2 cellular contexts compared by ENCODE assay signal in the genomic region with DNA sequence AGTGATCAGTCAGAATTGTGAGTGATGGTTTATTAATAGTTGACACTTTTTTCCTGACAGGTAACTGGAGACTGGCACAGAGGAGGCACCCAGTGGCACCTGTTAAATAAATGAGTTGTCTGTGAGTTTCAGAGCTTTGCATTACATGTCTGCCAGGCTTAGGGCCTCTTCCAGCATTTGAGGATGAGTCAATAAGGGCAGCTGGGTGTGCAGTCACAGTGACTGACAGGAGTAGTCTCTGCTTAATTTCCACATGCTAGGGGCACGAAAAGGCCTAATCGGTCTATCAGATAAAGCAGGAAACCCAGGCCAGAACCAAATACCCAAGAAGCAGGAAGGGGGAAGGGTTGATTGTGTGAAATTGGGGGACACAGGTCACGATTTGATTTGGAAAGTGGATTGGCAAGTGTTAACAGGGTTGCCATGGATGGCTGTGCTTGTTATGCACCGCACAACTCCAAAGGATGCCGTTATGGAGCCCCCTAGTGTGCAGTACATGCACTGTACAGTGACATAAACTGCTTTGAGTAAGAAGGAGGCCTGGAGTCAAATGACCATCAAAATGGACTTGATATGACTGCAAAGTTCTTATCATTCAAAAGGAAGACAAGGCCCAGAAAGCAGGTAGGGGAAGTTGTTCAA.
TF ChIP-seq lines count a peak whose summit lies in the region.

No MANE protein-coding gene starts in this region.

TF ChIP-seq in HEK293, 187 proteins besides CTCF, POLR2A, EP300 and RAD21 (continued from another document):
- TF ChIP-seq, protein P1, sequence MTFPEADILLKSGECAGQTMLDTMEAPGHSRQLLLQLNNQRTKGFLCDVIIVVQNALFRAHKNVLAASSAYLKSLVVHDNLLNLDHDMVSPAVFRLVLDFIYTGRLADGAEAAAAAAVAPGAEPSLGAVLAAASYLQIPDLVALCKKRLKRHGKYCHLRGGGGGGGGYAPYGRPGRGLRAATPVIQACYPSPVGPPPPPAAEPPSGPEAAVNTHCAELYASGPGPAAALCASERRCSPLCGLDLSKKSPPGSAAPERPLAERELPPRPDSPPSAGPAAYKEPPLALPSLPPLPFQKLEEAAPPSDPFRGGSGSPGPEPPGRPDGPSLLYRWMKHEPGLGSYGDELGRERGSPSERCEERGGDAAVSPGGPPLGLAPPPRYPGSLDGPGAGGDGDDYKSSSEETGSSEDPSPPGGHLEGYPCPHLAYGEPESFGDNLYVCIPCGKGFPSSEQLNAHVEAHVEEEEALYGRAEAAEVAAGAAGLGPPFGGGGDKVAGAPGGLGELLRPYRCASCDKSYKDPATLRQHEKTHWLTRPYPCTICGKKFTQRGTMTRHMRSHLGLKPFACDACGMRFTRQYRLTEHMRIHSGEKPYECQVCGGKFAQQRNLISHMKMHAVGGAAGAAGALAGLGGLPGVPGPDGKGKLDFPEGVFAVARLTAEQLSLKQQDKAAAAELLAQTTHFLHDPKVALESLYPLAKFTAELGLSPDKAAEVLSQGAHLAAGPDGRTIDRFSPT (tag by site-specific recombination; IDR thresholded peaks at IDR 0.05) = no peak
- TF ChIP-seq ZFP37 (tag by site-specific recombination; IDR thresholded peaks at IDR 0.05) (no peak), ZNF16 (tag by site-specific recombination; IDR thresholded peaks at IDR 0.05; ENCODE audit: low read depth) (no peak), ZNF112 (tag by site-specific recombination; IDR thresholded peaks at IDR 0.05) (no peak)

TF ChIP-seq in liver, 16 proteins besides CTCF, POLR2A, EP300 and RAD21 (continued from another document):
- TF ChIP-seq, protein P2, sequence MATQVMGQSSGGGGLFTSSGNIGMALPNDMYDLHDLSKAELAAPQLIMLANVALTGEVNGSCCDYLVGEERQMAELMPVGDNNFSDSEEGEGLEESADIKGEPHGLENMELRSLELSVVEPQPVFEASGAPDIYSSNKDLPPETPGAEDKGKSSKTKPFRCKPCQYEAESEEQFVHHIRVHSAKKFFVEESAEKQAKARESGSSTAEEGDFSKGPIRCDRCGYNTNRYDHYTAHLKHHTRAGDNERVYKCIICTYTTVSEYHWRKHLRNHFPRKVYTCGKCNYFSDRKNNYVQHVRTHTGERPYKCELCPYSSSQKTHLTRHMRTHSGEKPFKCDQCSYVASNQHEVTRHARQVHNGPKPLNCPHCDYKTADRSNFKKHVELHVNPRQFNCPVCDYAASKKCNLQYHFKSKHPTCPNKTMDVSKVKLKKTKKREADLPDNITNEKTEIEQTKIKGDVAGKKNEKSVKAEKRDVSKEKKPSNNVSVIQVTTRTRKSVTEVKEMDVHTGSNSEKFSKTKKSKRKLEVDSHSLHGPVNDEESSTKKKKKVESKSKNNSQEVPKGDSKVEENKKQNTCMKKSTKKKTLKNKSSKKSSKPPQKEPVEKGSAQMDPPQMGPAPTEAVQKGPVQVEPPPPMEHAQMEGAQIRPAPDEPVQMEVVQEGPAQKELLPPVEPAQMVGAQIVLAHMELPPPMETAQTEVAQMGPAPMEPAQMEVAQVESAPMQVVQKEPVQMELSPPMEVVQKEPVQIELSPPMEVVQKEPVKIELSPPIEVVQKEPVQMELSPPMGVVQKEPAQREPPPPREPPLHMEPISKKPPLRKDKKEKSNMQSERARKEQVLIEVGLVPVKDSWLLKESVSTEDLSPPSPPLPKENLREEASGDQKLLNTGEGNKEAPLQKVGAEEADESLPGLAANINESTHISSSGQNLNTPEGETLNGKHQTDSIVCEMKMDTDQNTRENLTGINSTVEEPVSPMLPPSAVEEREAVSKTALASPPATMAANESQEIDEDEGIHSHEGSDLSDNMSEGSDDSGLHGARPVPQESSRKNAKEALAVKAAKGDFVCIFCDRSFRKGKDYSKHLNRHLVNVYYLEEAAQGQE (IDR thresholded peaks at IDR 0.05) = no peak
- no peak for TF ChIP-seq NR2F2 (IDR thresholded peaks at IDR 0.05)
- TF ChIP-seq TAF1 (conservative IDR thresholded peaks at IDR 0.05) = no peak
- TF ChIP-seq JUND (IDR thresholded peaks at IDR 0.05) = no peak
- no peak for TF ChIP-seq RXRA (IDR thresholded peaks at IDR 0.05)
- TF ChIP-seq EGR1 (IDR thresholded peaks at IDR 0.05; ENCODE audit: low read depth in 2 of 2) = no peak
- TF ChIP-seq HNF4G (IDR thresholded peaks at IDR 0.05) = no peak
- TF ChIP-seq HNF4A (conservative IDR thresholded peaks at IDR 0.05) = no peak
